1 cellular context compared by ENCODE assay signal in genomic region chr2:144331652-144332355, GRCh38.
TF ChIP-seq lines count a peak whose summit lies in the region.

No MANE protein-coding gene starts in this region.

TF ChIP-seq in HCT116, 20 proteins besides CTCF, POLR2A, EP300 and RAD21 (continued from another document):
- TF ChIP-seq REST (IDR thresholded peaks at IDR 0.05; ENCODE audit: low read depth): no peak
- TF ChIP-seq YY1 (IDR thresholded peaks at IDR 0.05; ENCODE audit: extremely low read depth, insufficient replicate concordance, low read depth, low read length): no peak
- TF ChIP-seq MAX (IDR thresholded peaks at IDR 0.05): peak; percentile 49; the same call in 1 of the 2 replicates
- TF ChIP-seq ATF3 (IDR thresholded peaks at IDR 0.05): no peak
- no peak for TF ChIP-seq TCF7L2 (IDR thresholded peaks at IDR 0.05; ENCODE audit: borderline replicate concordance, extremely low read depth, insufficient read depth, insufficient read length)
